ENCODE assay signal across 17 cellular contexts in the genomic region with DNA sequence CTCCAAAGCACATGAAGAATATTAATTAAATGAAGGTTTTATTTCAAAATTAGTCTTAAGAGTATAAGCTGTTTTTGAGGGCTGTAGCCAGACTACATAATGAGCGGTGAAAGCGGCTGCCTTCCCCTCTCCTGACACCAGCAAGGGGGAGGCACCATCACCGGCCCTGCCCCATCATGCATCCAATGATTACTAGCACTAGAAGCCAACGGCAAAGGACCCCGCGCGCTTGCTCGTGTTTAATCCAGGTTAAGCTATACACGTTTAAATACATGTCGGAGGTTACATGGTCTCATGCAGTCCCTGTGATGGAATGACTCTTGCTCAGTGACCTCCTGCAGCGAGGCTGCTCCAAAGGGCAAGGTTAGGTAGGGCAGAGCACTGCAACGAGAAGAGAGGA. TPM values are rescaled to one million over a fixed set of nuclear protein-coding genes. Genes with fewer than 3 reads are reported as not detected.
DNase-seq lines count a peak whose midpoint lies in the region; ATAC-seq and TF ChIP-seq lines count a peak whose summit lies in the region.
"Had no signal": no experiment of that assay in that cellular context is flagged by ENCODE, and none has a peak within 500 bp of the region (broad histone marks: within the 10 kb centered on the region; RNA-seq: fewer than 3 reads in every experiment).

No MANE protein-coding gene starts in this region.

- H3K4ac ChIP-seq in trophoblast cell (ENCODE audit: low read depth, low read length), result no peak overlapping the region

- H3K4me2 ChIP-seq in trophoblast cell (ENCODE audit: low read length), result no peak overlapping the region

- no peak overlapping the region for H3K18ac ChIP-seq in trophoblast cell (ENCODE audit: low read length)

- no peaks in the 10 kb centered on the region for H3K79me1 ChIP-seq in trophoblast cell (ENCODE audit: low read length)

- peaks cover 45% of the 10 kb centered on the region for H3K4me1 ChIP-seq in cardiac muscle cell (ENCODE audit: low read depth)
- peaks cover 3% of the 10 kb centered on the region in 2 experiments for H3K4me1 ChIP-seq in trophoblast cell (ENCODE audit: control insufficient read depth in 1 of 2, insufficient read depth in 2 of 2, low read length in 2 of 2)
- H3K4me1 ChIP-seq in left lung, result no peaks in the 10 kb centered on the region

- H3K23ac ChIP-seq in trophoblast cell (ENCODE audit: low read length), result no peak overlapping the region

- ATAC-seq in Right ventricle myocardium superior (ENCODE audit: poor library complexity), result no peak
- no peak for ATAC-seq in stimulated activated memory B cell treated with anti-CD40 and anti-IgM and Interleukin-4, amounts not matched to agents 10 μg/mL and 1 μg/mL and 100 μg/mL, for 72 hours
- no peak for ATAC-seq in left lung
- ATAC-seq: CD8-positive, alpha-beta T cell had no signal

- no peak overlapping the region for H4K91ac ChIP-seq in trophoblast cell (ENCODE audit: low read depth, low read length)

- no peak overlapping the region for H2AFZ ChIP-seq in trophoblast cell (ENCODE audit: insufficient read depth, low read length, poor library complexity)

- DNase-seq in cardiac muscle cell (ENCODE audit: low read depth in 1 of 2, low spot score in 1 of 2) (no peak), Right ventricle myocardium superior (no peak), trophoblast cell (no peak), left lung (no peak), medulla oblongata (ENCODE audit: extremely low spot score) (no peak)
- DNase-seq: CD8-positive, alpha-beta T cell; DND-41; GDM1; HCEC 1CT; HFFc6; IMR-90 had no signal

- no peaks in the 10 kb centered on the region for H3K9me3 Mint-ChIP-seq in stimulated activated memory B cell treated with anti-CD40 and anti-IgM and Interleukin-4, amounts not matched to agents 10 μg/mL and 1 μg/mL and 100 μg/mL, for 72 hours
- H3K9me3 Mint-ChIP-seq: CD8-positive, alpha-beta T cell; HFFc6 had no signal

- no peak overlapping the region for H3K4me3 Mint-ChIP-seq in stimulated activated memory B cell treated with anti-CD40 and anti-IgM and Interleukin-4, amounts not matched to agents 10 μg/mL and 1 μg/mL and 100 μg/mL, for 72 hours
- H3K4me3 Mint-ChIP-seq: CD8-positive, alpha-beta T cell; HFFc6 had no signal

- no peak overlapping the region for H2BK12ac ChIP-seq in trophoblast cell (ENCODE audit: low read length)

- no peak overlapping the region for H3K27ac Mint-ChIP-seq in stimulated activated memory B cell treated with anti-CD40 and anti-IgM and Interleukin-4, amounts not matched to agents 10 μg/mL and 1 μg/mL and 100 μg/mL, for 72 hours
- H3K27ac Mint-ChIP-seq: CD14-positive monocyte; CD8-positive, alpha-beta T cell; HFFc6 had no signal

- no peak overlapping the region for H2BK5ac ChIP-seq in trophoblast cell (ENCODE audit: low read depth, low read length, poor library complexity)

- no peaks in the 10 kb centered on the region for H3K9me3 ChIP-seq in cardiac muscle cell (ENCODE audit: low read depth)
- H3K9me3 ChIP-seq in trophoblast cell (ENCODE audit: insufficient read depth, low read depth, low read length), result no peaks in the 10 kb centered on the region
- no peaks in the 10 kb centered on the region for H3K9me3 ChIP-seq in left lung
- H3K9me3 ChIP-seq: Caco-2 had no signal

- H3K79me2 ChIP-seq in trophoblast cell (ENCODE audit: control insufficient read depth, insufficient read depth, low read length, poor library complexity), result peaks cover 2% of the 10 kb centered on the region

- H3K9ac ChIP-seq in trophoblast cell (ENCODE audit: low read length), result no peak overlapping the region

- H3K27me3 Mint-ChIP-seq in stimulated activated memory B cell treated with anti-CD40 and anti-IgM and Interleukin-4, amounts not matched to agents 10 μg/mL and 1 μg/mL and 100 μg/mL, for 72 hours, result peaks cover 14% of the 10 kb centered on the region

- H2AK5ac ChIP-seq in trophoblast cell (ENCODE audit: low read length), result no peak overlapping the region

- no peak overlapping the region for H3K14ac ChIP-seq in trophoblast cell (ENCODE audit: low read length)

- H3K27me3 ChIP-seq in cardiac muscle cell, result no peaks in the 10 kb centered on the region
- no peaks in the 10 kb centered on the region for H3K27me3 ChIP-seq in layer of hippocampus (ENCODE audit: control insufficient read depth, insufficient read depth, low read length)
- H3K27me3 ChIP-seq in trophoblast cell (ENCODE audit: insufficient read depth, low read length), result no peaks in the 10 kb centered on the region
- H3K27me3 ChIP-seq in left lung, result peaks cover 0 to 6% of the 10 kb centered on the region in 2 donors

- H3K4me1 Mint-ChIP-seq in stimulated activated memory B cell treated with anti-CD40 and anti-IgM and Interleukin-4, amounts not matched to agents 10 μg/mL and 1 μg/mL and 100 μg/mL, for 72 hours, result peaks cover 5% of the 10 kb centered on the region
- H3K4me1 Mint-ChIP-seq: CD14-positive monocyte had no signal

- intact Hi-C loops in Right ventricle myocardium superior (cut with DNase I), result no loop called here
- intact Hi-C loops in left lung (cut with DNase I), result no loop called here

- H3K27ac ChIP-seq in cardiac muscle cell (peak overlapping the region; percentile 85), layer of hippocampus (ENCODE audit: low read depth, low read length) (peak overlapping the region; percentile 90), trophoblast cell (ENCODE audit: low read depth, low read length) (no peak overlapping the region), left lung (no peak overlapping the region)
- H3K27ac ChIP-seq: 22Rv1, HL-60 had no signal

- no peak for TF ChIP-seq CTCF in cardiac muscle cell (IDR thresholded peaks at IDR 0.05; ENCODE audit: low read depth, low read length)
- no peak for TF ChIP-seq CTCF in left lung (IDR thresholded peaks at IDR 0.05)

- no peak overlapping the region for H4K12ac ChIP-seq in trophoblast cell (ENCODE audit: low read depth, low read length)

- H3K36me3 ChIP-seq in cardiac muscle cell (no peaks in the 10 kb centered on the region), trophoblast cell (ENCODE audit: control insufficient read depth in 1 of 2, insufficient read depth in 2 of 2, low read length in 2 of 2) (no peaks in the 10 kb centered on the region), left lung (no peaks in the 10 kb centered on the region)

- no CpG with 5 or more reads among the region's 12 CpGs for WGBS in trophoblast cell (ENCODE audit: extremely low coverage, insufficient coverage, insufficient read length)

- H3K36me3 Mint-ChIP-seq in stimulated activated memory B cell treated with anti-CD40 and anti-IgM and Interleukin-4, amounts not matched to agents 10 μg/mL and 1 μg/mL and 100 μg/mL, for 72 hours, result no peaks in the 10 kb centered on the region
- H3K36me3 Mint-ChIP-seq: CD14-positive monocyte; CD8-positive, alpha-beta T cell had no signal

- H4K8ac ChIP-seq in trophoblast cell (ENCODE audit: low read depth, low read length), result no peak overlapping the region

- no peak overlapping the region for H3K4me3 ChIP-seq in cardiac muscle cell
- H3K4me3 ChIP-seq in trophoblast cell (ENCODE audit: low read depth, low read length), result peak overlapping the region; percentile 11
- H3K4me3 ChIP-seq in left lung, result no peak overlapping the region

- H2BK120ac ChIP-seq in trophoblast cell (ENCODE audit: insufficient read depth, low read length, poor library complexity), result no peak overlapping the region

RNA-seq across cellular contexts. Expression of a gene that starts 50.3 kb away (rescaled TPM):
- 33.4 and 54.9 TPM in 2 replicates for total RNA-seq in cardiac muscle cell
- 51.6 and 73.9 TPM in 2 replicates for polyA plus RNA-seq in cardiac muscle cell
- total RNA-seq in Right ventricle myocardium superior, result 41.9 TPM
- polyA plus RNA-seq in trophoblast cell (2013), result 6.1 and 6.2 TPM in 2 replicates
- 10 to 100 TPM; 31.8 to 41.1 TPM for total RNA-seq in left lung

Comparison
In these comparisons a context has a peak if more than half of its experiments do, and no peak if none do; other contexts are left out.
1. H3K27ac ChIP-seq: peak in cardiac muscle cell (single experiment) and layer of hippocampus (single experiment); none in trophoblast cell (single experiment) and left lung (0 of 2).